8 cellular contexts compared by ENCODE assay signal in the genomic region with DNA sequence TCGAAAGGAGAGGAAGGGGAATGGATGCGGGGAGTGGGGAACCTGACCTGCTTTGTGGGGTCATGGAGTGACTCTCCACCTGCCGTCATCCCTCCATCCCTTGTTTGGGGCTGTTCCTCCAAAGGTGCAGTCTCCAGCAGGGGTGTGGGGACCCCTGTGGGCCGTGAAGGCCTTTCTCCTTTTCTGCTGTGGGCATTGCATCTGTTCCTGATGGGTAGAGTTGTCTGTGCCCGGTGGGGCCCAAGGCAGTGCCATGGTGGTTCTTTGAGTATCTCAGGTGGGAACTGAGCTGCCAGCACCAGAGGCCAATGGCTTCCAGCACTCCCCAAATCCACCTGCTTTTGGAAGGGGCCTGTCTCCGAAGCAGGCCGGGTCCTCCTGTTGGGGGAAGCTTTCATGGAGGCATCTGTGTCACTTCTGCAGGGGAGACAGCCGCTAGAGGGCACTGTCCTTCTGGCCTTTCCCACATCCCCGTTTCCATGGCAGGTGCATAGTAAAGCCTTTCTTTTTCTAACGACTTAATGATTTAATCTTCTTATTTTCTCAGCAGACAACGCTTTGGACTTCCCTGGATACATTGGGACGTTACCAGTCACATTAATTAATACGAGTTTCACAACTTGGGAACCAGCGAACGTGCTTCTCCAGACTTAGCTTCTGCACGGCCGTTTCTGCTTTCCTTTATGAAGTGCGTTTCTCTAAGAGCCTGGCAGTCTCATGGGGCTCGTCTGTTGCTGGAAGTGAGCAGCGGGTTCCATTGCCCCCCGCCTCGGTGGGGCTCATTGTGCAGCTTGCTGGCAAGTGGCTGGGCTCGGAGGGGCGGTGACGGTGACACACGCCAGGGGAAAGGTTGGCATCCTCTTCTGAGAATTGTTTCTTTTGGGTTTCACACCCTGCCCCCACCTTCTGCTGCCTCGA. TPM values are rescaled to one million over a fixed set of nuclear protein-coding genes. Genes with fewer than 3 reads are reported as not detected.
A peak's percentile ranks its signal among the peaks of the same experiment; 100 is the strongest.
DNase-seq lines count a peak whose midpoint lies in the region; ATAC-seq and TF ChIP-seq lines count a peak whose summit lies in the region.

No MANE protein-coding gene starts in this region.

- TF ChIP-seq CTCF in NB4 (IDR thresholded peaks at IDR 0.05; ENCODE audit: low read depth, low read length), result peak; percentile 78

- peak; percentile 72 for DNase-seq in ELR (ENCODE audit: low read depth)
- peak; percentile 76 for DNase-seq in NB4 (ENCODE audit: low read depth)
- DNase-seq in T-helper 1 cell, result peak; percentile 25 to 58 (median 49)
- peak; percentile 23 for DNase-seq in amniotic stem cell (lab: John Stamatoyannopoulos, UW)
- peak; percentile 86 for DNase-seq in left ventricle myocardium superior
- DNase-seq in putamen (ENCODE audit: low spot score), result peak; percentile 68

- intact Hi-C loops in left ventricle myocardium superior (cut with micrococcal nuclease), result loop anchor here (5.0 to 10.0 kb wide), 2 partner anchors 54 to 84 kb away; no protein-coding TSS in a partner anchor

- TF ChIP-seq POLR2A in NB4 (IDR thresholded peaks at IDR 0.05; ENCODE audit: extremely low read depth, insufficient read length), result no peak

- ATAC-seq in left ventricle myocardium superior, result no peak
- no peak for ATAC-seq in GM18511 (IDR thresholded peaks at IDR 0.05; ENCODE audit: unreplicated experiment)
- no peak for ATAC-seq in GM18517 (IDR thresholded peaks at IDR 0.05; ENCODE audit: unreplicated experiment)

- H3K4me3 ChIP-seq in NB4 (ENCODE audit: low read depth, low read length), result no peak overlapping the region

RNA-seq across cellular contexts. Expression of a gene that starts 57.1 kb away (rescaled TPM):
- total RNA-seq in left ventricle myocardium superior, result 183 TPM

Comparison
In these comparisons a context has a peak if more than half of its experiments do, and no peak if none do; other contexts are left out.
1. DNase-seq: peak in every context shown above with its lines; median percentile 86 in left ventricle myocardium superior; 76 in NB4; 72 in ELR; 68 in putamen; 49 in T-helper 1 cell; 23 in amniotic stem cell.